ENCODE assay signal across 1 cellular context in the genomic region with DNA sequence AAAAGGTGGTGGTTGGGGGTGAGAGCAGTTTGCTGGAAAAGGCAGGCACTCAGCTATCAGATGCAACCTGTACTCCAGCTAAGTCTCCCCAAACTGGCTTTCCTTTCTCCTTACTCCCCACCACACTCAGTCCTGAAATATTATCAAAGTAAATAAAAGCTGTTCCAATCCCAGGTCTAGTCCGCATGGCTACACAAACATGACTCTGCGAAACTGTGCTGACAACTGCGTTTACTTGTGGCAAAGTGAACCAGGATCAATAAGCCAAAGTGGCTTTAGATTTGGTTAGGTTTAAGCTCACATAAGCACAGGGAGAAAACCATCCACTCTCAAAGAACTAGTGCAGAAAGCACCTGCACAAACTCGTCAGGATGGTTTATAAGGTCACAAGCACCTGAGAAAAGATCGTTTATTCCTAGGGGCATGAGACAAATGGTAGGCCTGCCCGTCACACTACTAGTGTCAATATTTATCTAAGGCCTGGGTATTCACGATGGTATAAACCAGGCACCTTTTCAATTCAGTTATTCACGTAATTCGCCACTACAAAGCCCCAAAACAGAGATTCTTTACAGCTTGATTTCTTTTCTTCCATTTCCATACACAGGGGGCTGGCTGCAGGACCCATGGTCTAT.
TF ChIP-seq lines count a peak whose summit lies in the region.

No MANE protein-coding gene starts in this region.

TF ChIP-seq in HepG2, 621 proteins besides CTCF, POLR2A, EP300 and RAD21 (continued from another document and continues in another):
- TF ChIP-seq, protein P1, sequence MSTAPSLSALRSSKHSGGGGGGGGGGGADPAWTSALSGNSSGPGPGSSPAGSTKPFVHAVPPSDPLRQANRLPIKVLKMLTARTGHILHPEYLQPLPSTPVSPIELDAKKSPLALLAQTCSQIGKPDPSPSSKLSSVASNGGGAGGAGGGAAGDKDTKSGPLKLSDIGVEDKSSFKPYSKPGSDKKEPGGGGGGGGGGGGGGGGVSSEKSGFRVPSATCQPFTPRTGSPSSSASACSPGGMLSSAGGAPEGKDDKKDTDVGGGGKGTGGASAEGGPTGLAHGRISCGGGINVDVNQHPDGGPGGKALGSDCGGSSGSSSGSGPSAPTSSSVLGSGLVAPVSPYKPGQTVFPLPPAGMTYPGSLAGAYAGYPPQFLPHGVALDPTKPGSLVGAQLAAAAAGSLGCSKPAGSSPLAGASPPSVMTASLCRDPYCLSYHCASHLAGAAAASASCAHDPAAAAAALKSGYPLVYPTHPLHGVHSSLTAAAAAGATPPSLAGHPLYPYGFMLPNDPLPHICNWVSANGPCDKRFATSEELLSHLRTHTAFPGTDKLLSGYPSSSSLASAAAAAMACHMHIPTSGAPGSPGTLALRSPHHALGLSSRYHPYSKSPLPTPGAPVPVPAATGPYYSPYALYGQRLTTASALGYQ (CRISPR knock-in tag; IDR thresholded peaks at IDR 0.05): no peak
- TF ChIP-seq FOXJ3 (CRISPR knock-in tag; IDR thresholded peaks at IDR 0.05; ENCODE audit: borderline replicate concordance) (no peak), MAF1 (CRISPR knock-in tag; IDR thresholded peaks at IDR 0.05; ENCODE audit: borderline replicate concordance) (no peak), FOXA1 (IDR thresholded peaks at IDR 0.05) (no peak), FOXA1 (CRISPR knock-in tag; IDR thresholded peaks at IDR 0.05) (peak; percentile 54), EHMT2 (IDR thresholded peaks at IDR 0.05; ENCODE audit: borderline replicate concordance, low read depth, low read length) (no peak), KLF16 (CRISPR knock-in tag; IDR thresholded peaks at IDR 0.05) (peak in 1 of 2 experiments; percentile 53; a peak in 1 of 4 replicates), SP140L (CRISPR knock-in tag; IDR thresholded peaks at IDR 0.05; ENCODE audit: borderline replicate concordance) (0 out of 2 replicates have a peak, but pooled peaks have one; percentile 35), SP5 (CRISPR knock-in tag; IDR thresholded peaks at IDR 0.05; ENCODE audit: borderline replicate concordance, low read depth) (peak; percentile 23; the same call in 1 of the 2 replicates), KDM5A (IDR thresholded peaks at IDR 0.05; ENCODE audit: borderline replicate concordance, low read length) (no peak), ZKSCAN5 (CRISPR knock-in tag; IDR thresholded peaks at IDR 0.05) (no peak), FOXO1 (CRISPR knock-in tag; IDR thresholded peaks at IDR 0.05) (peak; percentile 49; the same call in 1 of the 2 replicates), SMAD9 (CRISPR knock-in tag; IDR thresholded peaks at IDR 0.05) (no peak), CHCHD3 (CRISPR knock-in tag; IDR thresholded peaks at IDR 0.05) (no peak), ZMYM4 (CRISPR knock-in tag; IDR thresholded peaks at IDR 0.05) (peak; percentile 64; the same call in 1 of the 2 replicates), NCOA1 (CRISPR knock-in tag; IDR thresholded peaks at IDR 0.05) (no peak), CREB1 (IDR thresholded peaks at IDR 0.05) (no peak), CREB1 (CRISPR knock-in tag; IDR thresholded peaks at IDR 0.05) (peak; percentile 52; the same call in 1 of the 2 replicates), ZSCAN25 (CRISPR knock-in tag; IDR thresholded peaks at IDR 0.05) (no peak; the same call in 1 of the 2 replicates), THAP11 (CRISPR knock-in tag; IDR thresholded peaks at IDR 0.05) (no peak), TARDBP (CRISPR knock-in tag; IDR thresholded peaks at IDR 0.05) (no peak), HHEX (CRISPR knock-in tag; IDR thresholded peaks at IDR 0.05) (0 out of 2 replicates have a peak, but pooled peaks have one; percentile 13), ZC3H13 (CRISPR knock-in tag; IDR thresholded peaks at IDR 0.05) (no peak), SPEN (CRISPR knock-in tag; IDR thresholded peaks at IDR 0.05; ENCODE audit: low read depth) (0 out of 2 replicates have a peak, but pooled peaks have one; percentile 16), NFATC3 (CRISPR knock-in tag; IDR thresholded peaks at IDR 0.05) (no peak), RXRB (CRISPR knock-in tag; IDR thresholded peaks at IDR 0.05; ENCODE audit: borderline replicate concordance) (no peak), CCAR2 (optimal IDR thresholded peaks at IDR 0.05; ENCODE audit: low read depth, low read length) (no peak), NR1H2 (CRISPR knock-in tag; IDR thresholded peaks at IDR 0.05; ENCODE audit: borderline replicate concordance, low read depth) (no peak), ZBTB7B (CRISPR knock-in tag; IDR thresholded peaks at IDR 0.05) (peak; percentile 50; the same call in 1 of the 2 replicates)
- TF ChIP-seq, protein P2, sequence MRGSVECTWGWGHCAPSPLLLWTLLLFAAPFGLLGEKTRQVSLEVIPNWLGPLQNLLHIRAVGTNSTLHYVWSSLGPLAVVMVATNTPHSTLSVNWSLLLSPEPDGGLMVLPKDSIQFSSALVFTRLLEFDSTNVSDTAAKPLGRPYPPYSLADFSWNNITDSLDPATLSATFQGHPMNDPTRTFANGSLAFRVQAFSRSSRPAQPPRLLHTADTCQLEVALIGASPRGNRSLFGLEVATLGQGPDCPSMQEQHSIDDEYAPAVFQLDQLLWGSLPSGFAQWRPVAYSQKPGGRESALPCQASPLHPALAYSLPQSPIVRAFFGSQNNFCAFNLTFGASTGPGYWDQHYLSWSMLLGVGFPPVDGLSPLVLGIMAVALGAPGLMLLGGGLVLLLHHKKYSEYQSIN (CRISPR knock-in tag; IDR thresholded peaks at IDR 0.05; ENCODE audit: borderline replicate concordance): no peak
- TF ChIP-seq, protein P3, sequence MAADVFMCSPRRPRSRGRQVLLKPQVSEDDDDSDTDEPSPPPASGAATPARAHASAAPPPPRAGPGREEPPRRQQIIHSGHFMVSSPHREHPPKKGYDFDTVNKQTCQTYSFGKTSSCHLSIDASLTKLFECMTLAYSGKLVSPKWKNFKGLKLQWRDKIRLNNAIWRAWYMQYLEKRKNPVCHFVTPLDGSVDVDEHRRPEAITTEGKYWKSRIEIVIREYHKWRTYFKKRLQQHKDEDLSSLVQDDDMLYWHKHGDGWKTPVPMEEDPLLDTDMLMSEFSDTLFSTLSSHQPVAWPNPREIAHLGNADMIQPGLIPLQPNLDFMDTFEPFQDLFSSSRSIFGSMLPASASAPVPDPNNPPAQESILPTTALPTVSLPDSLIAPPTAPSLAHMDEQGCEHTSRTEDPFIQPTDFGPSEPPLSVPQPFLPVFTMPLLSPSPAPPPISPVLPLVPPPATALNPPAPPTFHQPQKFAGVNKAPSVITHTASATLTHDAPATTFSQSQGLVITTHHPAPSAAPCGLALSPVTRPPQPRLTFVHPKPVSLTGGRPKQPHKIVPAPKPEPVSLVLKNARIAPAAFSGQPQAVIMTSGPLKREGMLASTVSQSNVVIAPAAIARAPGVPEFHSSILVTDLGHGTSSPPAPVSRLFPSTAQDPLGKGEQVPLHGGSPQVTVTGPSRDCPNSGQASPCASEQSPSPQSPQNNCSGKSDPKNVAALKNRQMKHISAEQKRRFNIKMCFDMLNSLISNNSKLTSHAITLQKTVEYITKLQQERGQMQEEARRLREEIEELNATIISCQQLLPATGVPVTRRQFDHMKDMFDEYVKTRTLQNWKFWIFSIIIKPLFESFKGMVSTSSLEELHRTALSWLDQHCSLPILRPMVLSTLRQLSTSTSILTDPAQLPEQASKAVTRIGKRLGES (CRISPR knock-in tag; IDR thresholded peaks at IDR 0.05; ENCODE audit: borderline replicate concordance): no peak
- TF ChIP-seq, protein P4, sequence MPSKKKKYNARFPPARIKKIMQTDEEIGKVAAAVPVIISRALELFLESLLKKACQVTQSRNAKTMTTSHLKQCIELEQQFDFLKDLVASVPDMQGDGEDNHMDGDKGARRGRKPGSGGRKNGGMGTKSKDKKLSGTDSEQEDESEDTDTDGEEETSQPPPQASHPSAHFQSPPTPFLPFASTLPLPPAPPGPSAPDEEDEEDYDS (CRISPR knock-in tag; IDR thresholded peaks at IDR 0.05): 0 out of 2 replicates have a peak, but pooled peaks have one; percentile 33
- TF ChIP-seq, protein P5, sequence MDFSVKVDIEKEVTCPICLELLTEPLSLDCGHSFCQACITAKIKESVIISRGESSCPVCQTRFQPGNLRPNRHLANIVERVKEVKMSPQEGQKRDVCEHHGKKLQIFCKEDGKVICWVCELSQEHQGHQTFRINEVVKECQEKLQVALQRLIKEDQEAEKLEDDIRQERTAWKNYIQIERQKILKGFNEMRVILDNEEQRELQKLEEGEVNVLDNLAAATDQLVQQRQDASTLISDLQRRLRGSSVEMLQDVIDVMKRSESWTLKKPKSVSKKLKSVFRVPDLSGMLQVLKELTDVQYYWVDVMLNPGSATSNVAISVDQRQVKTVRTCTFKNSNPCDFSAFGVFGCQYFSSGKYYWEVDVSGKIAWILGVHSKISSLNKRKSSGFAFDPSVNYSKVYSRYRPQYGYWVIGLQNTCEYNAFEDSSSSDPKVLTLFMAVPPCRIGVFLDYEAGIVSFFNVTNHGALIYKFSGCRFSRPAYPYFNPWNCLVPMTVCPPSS (IDR thresholded peaks at IDR 0.05): no peak
- TF ChIP-seq, protein P6, sequence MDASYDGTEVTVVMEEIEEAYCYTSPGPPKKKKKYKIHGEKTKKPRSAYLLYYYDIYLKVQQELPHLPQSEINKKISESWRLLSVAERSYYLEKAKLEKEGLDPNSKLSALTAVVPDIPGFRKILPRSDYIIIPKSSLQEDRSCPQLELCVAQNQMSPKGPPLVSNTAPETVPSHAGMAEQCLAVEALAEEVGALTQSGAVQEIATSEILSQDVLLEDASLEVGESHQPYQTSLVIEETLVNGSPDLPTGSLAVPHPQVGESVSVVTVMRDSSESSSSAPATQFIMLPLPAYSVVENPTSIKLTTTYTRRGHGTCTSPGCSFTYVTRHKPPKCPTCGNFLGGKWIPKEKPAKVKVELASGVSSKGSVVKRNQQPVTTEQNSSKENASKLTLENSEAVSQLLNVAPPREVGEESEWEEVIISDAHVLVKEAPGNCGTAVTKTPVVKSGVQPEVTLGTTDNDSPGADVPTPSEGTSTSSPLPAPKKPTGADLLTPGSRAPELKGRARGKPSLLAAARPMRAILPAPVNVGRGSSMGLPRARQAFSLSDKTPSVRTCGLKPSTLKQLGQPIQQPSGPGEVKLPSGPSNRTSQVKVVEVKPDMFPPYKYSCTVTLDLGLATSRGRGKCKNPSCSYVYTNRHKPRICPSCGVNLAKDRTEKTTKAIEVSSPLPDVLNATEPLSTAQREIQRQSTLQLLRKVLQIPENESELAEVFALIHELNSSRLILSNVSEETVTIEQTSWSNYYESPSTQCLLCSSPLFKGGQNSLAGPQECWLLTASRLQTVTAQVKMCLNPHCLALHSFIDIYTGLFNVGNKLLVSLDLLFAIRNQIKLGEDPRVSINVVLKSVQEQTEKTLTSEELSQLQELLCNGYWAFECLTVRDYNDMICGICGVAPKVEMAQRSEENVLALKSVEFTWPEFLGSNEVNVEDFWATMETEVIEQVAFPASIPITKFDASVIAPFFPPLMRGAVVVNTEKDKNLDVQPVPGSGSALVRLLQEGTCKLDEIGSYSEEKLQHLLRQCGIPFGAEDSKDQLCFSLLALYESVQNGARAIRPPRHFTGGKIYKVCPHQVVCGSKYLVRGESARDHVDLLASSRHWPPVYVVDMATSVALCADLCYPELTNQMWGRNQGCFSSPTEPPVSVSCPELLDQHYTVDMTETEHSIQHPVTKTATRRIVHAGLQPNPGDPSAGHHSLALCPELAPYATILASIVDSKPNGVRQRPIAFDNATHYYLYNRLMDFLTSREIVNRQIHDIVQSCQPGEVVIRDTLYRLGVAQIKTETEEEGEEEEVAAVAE (CRISPR knock-in tag; IDR thresholded peaks at IDR 0.05; ENCODE audit: borderline replicate concordance): no peak
- TF ChIP-seq, protein P7, sequence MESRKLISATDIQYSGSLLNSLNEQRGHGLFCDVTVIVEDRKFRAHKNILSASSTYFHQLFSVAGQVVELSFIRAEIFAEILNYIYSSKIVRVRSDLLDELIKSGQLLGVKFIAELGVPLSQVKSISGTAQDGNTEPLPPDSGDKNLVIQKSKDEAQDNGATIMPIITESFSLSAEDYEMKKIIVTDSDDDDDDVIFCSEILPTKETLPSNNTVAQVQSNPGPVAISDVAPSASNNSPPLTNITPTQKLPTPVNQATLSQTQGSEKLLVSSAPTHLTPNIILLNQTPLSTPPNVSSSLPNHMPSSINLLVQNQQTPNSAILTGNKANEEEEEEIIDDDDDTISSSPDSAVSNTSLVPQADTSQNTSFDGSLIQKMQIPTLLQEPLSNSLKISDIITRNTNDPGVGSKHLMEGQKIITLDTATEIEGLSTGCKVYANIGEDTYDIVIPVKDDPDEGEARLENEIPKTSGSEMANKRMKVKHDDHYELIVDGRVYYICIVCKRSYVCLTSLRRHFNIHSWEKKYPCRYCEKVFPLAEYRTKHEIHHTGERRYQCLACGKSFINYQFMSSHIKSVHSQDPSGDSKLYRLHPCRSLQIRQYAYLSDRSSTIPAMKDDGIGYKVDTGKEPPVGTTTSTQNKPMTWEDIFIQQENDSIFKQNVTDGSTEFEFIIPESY (CRISPR knock-in tag; IDR thresholded peaks at IDR 0.05): no peak
- TF ChIP-seq, protein P8, sequence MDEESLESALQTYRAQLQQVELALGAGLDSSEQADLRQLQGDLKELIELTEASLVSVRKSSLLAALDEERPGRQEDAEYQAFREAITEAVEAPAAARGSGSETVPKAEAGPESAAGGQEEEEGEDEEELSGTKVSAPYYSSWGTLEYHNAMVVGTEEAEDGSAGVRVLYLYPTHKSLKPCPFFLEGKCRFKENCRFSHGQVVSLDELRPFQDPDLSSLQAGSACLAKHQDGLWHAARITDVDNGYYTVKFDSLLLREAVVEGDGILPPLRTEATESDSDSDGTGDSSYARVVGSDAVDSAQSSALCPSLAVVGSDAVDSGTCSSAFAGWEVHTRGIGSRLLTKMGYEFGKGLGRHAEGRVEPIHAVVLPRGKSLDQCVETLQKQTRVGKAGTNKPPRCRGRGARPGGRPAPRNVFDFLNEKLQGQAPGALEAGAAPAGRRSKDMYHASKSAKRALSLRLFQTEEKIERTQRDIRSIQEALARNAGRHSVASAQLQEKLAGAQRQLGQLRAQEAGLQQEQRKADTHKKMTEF (CRISPR knock-in tag; IDR thresholded peaks at IDR 0.05): peak; percentile 39; the same call in 1 of the 2 replicates
- TF ChIP-seq, protein P9, sequence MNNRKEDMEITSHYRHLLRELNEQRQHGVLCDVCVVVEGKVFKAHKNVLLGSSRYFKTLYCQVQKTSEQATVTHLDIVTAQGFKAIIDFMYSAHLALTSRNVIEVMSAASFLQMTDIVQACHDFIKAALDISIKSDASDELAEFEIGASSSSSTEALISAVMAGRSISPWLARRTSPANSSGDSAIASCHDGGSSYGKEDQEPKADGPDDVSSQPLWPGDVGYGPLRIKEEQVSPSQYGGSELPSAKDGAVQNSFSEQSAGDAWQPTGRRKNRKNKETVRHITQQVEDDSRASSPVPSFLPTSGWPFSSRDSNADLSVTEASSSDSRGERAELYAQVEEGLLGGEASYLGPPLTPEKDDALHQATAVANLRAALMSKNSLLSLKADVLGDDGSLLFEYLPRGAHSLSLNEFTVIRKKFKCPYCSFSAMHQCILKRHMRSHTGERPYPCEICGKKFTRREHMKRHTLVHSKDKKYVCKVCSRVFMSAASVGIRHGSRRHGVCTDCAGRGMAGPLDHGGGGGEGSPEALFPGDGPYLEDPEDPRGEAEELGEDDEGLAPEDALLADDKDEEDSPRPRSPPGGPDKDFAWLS (CRISPR knock-in tag; IDR thresholded peaks at IDR 0.05; ENCODE audit: borderline replicate concordance): no peak
- TF ChIP-seq, protein P10, sequence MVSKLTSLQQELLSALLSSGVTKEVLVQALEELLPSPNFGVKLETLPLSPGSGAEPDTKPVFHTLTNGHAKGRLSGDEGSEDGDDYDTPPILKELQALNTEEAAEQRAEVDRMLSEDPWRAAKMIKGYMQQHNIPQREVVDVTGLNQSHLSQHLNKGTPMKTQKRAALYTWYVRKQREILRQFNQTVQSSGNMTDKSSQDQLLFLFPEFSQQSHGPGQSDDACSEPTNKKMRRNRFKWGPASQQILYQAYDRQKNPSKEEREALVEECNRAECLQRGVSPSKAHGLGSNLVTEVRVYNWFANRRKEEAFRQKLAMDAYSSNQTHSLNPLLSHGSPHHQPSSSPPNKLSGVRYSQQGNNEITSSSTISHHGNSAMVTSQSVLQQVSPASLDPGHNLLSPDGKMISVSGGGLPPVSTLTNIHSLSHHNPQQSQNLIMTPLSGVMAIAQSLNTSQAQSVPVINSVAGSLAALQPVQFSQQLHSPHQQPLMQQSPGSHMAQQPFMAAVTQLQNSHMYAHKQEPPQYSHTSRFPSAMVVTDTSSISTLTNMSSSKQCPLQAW (CRISPR knock-in tag; IDR thresholded peaks at IDR 0.05): peak; percentile 49; the same call in 1 of the 2 replicates
